In the genomic region with DNA sequence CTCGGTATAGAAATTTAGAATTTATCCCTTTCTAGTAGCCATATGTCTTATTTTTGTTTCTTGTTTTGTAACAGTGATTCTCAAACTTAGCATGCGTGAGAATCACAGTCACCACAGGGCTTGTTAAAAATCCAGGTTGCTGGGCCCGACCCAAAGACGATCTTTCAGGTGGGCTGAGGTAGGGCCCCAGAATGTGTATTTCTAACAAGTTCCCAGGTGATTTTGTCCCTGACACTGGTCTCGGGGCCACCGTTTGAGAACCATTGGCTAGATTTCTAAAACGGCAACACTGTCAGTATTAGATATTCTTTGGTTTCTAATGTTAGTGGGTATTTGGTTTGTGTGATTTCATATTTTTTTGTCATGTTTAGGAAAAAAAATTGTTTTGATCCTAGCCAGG, we compare ENCODE assay signal across 19 cellular contexts. TPM values are rescaled to one million over a fixed set of nuclear protein-coding genes. Genes with fewer than 3 reads are reported as not detected.
DNase-seq lines count a peak whose midpoint lies in the region; ATAC-seq, FAIRE-seq and TF ChIP-seq lines count a peak whose summit lies in the region.
"Had no signal": no experiment of that assay in that cellular context is flagged by ENCODE, and none has a peak within 500 bp of the region (broad histone marks: within the 10 kb centered on the region; RNA-seq: fewer than 3 reads in every experiment).

No MANE protein-coding gene starts in this region.

- no peak for ATAC-seq in WTC11
- ATAC-seq: HepG2 had no signal

- H3K9me3 ChIP-seq in HEK293 (ENCODE audit: control insufficient read depth, insufficient read depth, low read depth, low read length) (no peaks in the 10 kb centered on the region), H1 (ENCODE audit: insufficient read depth in 2 of 2, low read depth in 1 of 2, low read length in 1 of 2) (no peaks in the 10 kb centered on the region), trophoblast cell (ENCODE audit: insufficient read depth, low read depth, low read length) (no peaks in the 10 kb centered on the region)
- H3K9me3 ChIP-seq: BE2C had no signal

- peaks cover 5 to 37% of the 10 kb centered on the region in 2 experiments; a peak in 2 of 3 replicates for H3K36me3 ChIP-seq in HEK293 (ENCODE audit: control insufficient read depth in 2 of 2, insufficient read depth in 1 of 2, low read length in 2 of 2)
- H3K36me3 ChIP-seq in H1 (ENCODE audit: control insufficient read depth in 2 of 4, insufficient read depth in 4 of 4, low read length in 3 of 4): peaks cover 3 to 47% (median 17%) of the 10 kb centered on the region in 4 experiments
- peaks cover 14 to 15% of the 10 kb centered on the region in 2 experiments for H3K36me3 ChIP-seq in trophoblast cell (ENCODE audit: control insufficient read depth in 1 of 2, insufficient read depth in 2 of 2, low read length in 2 of 2)

- no peak overlapping the region for H2BK15ac ChIP-seq in H1 (ENCODE audit: low read length)

- TF ChIP-seq CTCF in HEK293 (tag by site-specific recombination; IDR thresholded peaks at IDR 0.05) (no peak), WTC11 (IDR thresholded peaks at IDR 0.05) (no peak), H1 (IDR thresholded peaks at IDR 0.05; ENCODE audit: control extremely low read depth in 1 of 3, insufficient read depth in 1 of 3, low read depth in 1 of 3, low read length in 3 of 3) (no peak), dorsolateral prefrontal cortex (IDR thresholded peaks at IDR 0.05 in 54 of 56, conservative IDR thresholded peaks at IDR 0.05 in 2 of 56; ENCODE audit: low read depth in 1 of 56, partially characterized antibody in 56 of 56) (no peak), coronary artery (IDR thresholded peaks at IDR 0.05) (no peak)

- peaks cover 4 to 34% of the 10 kb centered on the region in 2 experiments; a peak in 3 of 4 replicates for H3K79me2 ChIP-seq in H1 (ENCODE audit: control insufficient read depth in 1 of 2, insufficient read depth in 2 of 2, low read length in 2 of 2)
- H3K79me2 ChIP-seq in trophoblast cell (ENCODE audit: control insufficient read depth, insufficient read depth, low read length, poor library complexity): peaks cover 3% of the 10 kb centered on the region

- H4K8ac ChIP-seq in H1 (ENCODE audit: extremely low read depth, insufficient read depth, low read length) (no peak overlapping the region), trophoblast cell (ENCODE audit: low read depth, low read length) (peak overlapping the region; percentile 38)

- H3K18ac ChIP-seq in H1 (ENCODE audit: extremely low read depth, low read length) (no peak overlapping the region), trophoblast cell (ENCODE audit: low read length) (peak overlapping the region; percentile 59)

- no peaks in the 10 kb centered on the region for H3K9me3 Mint-ChIP-seq in WTC11
- H3K9me3 Mint-ChIP-seq: CD4-positive, CD25-positive, alpha-beta regulatory T cell; CD8-positive, alpha-beta memory T cell; H9; IgD-negative memory B cell had no signal

- H3K4ac ChIP-seq in H1 (replicated peaks; ENCODE audit: insufficient read length, low read depth, low read length) (no peak overlapping the region), trophoblast cell (ENCODE audit: low read depth, low read length) (no peak overlapping the region)

- H3K4me1 Mint-ChIP-seq in WTC11: peaks cover 27% of the 10 kb centered on the region

- H3K4me3 ChIP-seq in HEK293 (ENCODE audit: low read depth, low read length) (no peak overlapping the region), H1 (ENCODE audit: extremely low read depth in 1 of 4, insufficient read depth in 2 of 4, low read depth in 3 of 4, low read length in 4 of 4) (no peak overlapping the region), trophoblast cell (ENCODE audit: low read depth, low read length) (no peak overlapping the region), dorsolateral prefrontal cortex (no peak overlapping the region), coronary artery (no peak overlapping the region)

- H2AK5ac ChIP-seq in H1 (ENCODE audit: low read depth, low read length) (no peak overlapping the region), trophoblast cell (ENCODE audit: low read length) (no peak overlapping the region)

- no peak overlapping the region for H3K4me2 ChIP-seq in H1 (ENCODE audit: insufficient read depth in 1 of 2, low read depth in 2 of 2, low read length in 2 of 2)
- H3K4me2 ChIP-seq in trophoblast cell (ENCODE audit: low read length): no peak overlapping the region

- no peak overlapping the region for H2AFZ ChIP-seq in H1 (ENCODE audit: low read length)
- H2AFZ ChIP-seq in trophoblast cell (ENCODE audit: insufficient read depth, low read length, poor library complexity): no peak overlapping the region

- DNase-seq in WTC11 (ENCODE audit: low spot score) (no peak), H1 (ENCODE audit: low read depth in 1 of 2, low spot score in 2 of 2) (no peak), trophoblast cell (no peak), dorsolateral prefrontal cortex (no peak), coronary artery (ENCODE audit: low spot score) (no peak), DMS 273 treated with DMSO at 0.1 percent for 48 hours (lab: John Stamatoyannopoulos, UW) (no peak)
- DNase-seq: ACHN; BE2C; C1 segment of cervical spinal cord; CD4-positive, CD25-positive, alpha-beta regulatory T cell; CD8-positive, alpha-beta memory T cell; COR-L47; GOT3; H9 had no signal

- no peaks in the 10 kb centered on the region for H3K27me3 Mint-ChIP-seq in WTC11 (ENCODE audit: low read depth)
- H3K27me3 Mint-ChIP-seq: CD4-positive, CD25-positive, alpha-beta regulatory T cell; CD8-positive, alpha-beta memory T cell; IgD-negative memory B cell had no signal

- no peak overlapping the region for H2BK20ac ChIP-seq in H1 (ENCODE audit: low read length)

- H3K23ac ChIP-seq in H1 (ENCODE audit: insufficient read length): no peak overlapping the region
- no peak overlapping the region for H3K23ac ChIP-seq in trophoblast cell (ENCODE audit: low read length)

- H2BK5ac ChIP-seq in H1 (ENCODE audit: low read depth, low read length): no peak overlapping the region
- no peak overlapping the region for H2BK5ac ChIP-seq in trophoblast cell (ENCODE audit: low read depth, low read length, poor library complexity)

- H3K9ac ChIP-seq in H1 (replicated peaks in 1 of 4; ENCODE audit: extremely low read depth in 1 of 4, low read depth in 3 of 4, low read length in 3 of 4): no peak overlapping the region
- no peak overlapping the region for H3K9ac ChIP-seq in trophoblast cell (ENCODE audit: low read length)

- 93% methylated on average over 7 of the region's 7 CpGs; no CpG with 5 or more reads in 1 of the 2 experiments for WGBS in H1 (ENCODE audit: extremely low coverage in 1 of 2, insufficient coverage in 1 of 2, insufficient read length in 1 of 2, insufficient replicate concordance in 2 of 2, low coverage in 1 of 2, low lambda C conversion rate in 2 of 2, missing lambda C conversion rate in 1 of 2), 2 experiments
- WGBS in trophoblast cell (ENCODE audit: extremely low coverage, insufficient coverage, insufficient read length): no CpG with 5 or more reads among the region's 7 CpGs

- H3K4me3 Mint-ChIP-seq in WTC11: no peak overlapping the region
- H3K4me3 Mint-ChIP-seq: CD4-positive, CD25-positive, alpha-beta regulatory T cell; CD8-positive, alpha-beta memory T cell; H9; IgD-negative memory B cell had no signal

- no peak overlapping the region for H3K27ac ChIP-seq in HEK293 (ENCODE audit: extremely low read depth, low read depth, low read length)
- H3K27ac ChIP-seq in H1 (ENCODE audit: low read depth, low read length): no peak overlapping the region
- H3K27ac ChIP-seq in trophoblast cell (ENCODE audit: low read depth, low read length): no peak overlapping the region
- H3K27ac ChIP-seq in dorsolateral prefrontal cortex: peak overlapping the region in 1 of 59 donors; percentile 46
- no peak overlapping the region for H3K27ac ChIP-seq in coronary artery

- H3K79me1 ChIP-seq in H1 (ENCODE audit: low read depth, low read length): peaks cover 3% of the 10 kb centered on the region; the same call in 1 of the 2 replicates
- H3K79me1 ChIP-seq in trophoblast cell (ENCODE audit: low read length): peaks cover 5% of the 10 kb centered on the region

- intact Hi-C loops in dorsolateral prefrontal cortex (cut with DNase I): no loop called here

- CTCF ChIA-PET in HEK293 (lab: Yijun Ruan, JAX): interaction anchor here (1.5 kb wide), 1 partner anchor 19 kb away, joined by 3 read pairs; no protein-coding TSS in a partner anchor
- CTCF ChIA-PET in WTC11 (lab: Charles Lee): interaction anchor here (1.0 kb wide), 1 partner anchor 10 kb away, joined by 3 read pairs; a partner anchor contains a TSS
- CTCF ChIA-PET in H1 (lab: Charles Lee; ENCODE audit: partially characterized antibody): interaction anchor here (3.3 kb wide), 1 partner anchor 429 kb away, joined by 27 read pairs; no protein-coding TSS in a partner anchor

- H4K12ac ChIP-seq in trophoblast cell (ENCODE audit: low read depth, low read length): peak overlapping the region; percentile 43

- no peak for TF ChIP-seq POLR2A in H1 (IDR thresholded peaks at IDR 0.05; ENCODE audit: control extremely low read depth in 1 of 2, low read depth in 2 of 2, low read length in 2 of 2)

- no peak overlapping the region for H3K14ac ChIP-seq in H1 (ENCODE audit: insufficient read length)
- no peak overlapping the region for H3K14ac ChIP-seq in trophoblast cell (ENCODE audit: low read length)

- FAIRE-seq in H1 (lab: Jason Lieb, UNC): no peak
- FAIRE-seq: GM12892, GM18507, HepG2 had no signal

- POLR2A ChIA-PET in HEK293 (lab: Yijun Ruan, JAX) (no interaction called here), WTC11 (lab: Charles Lee) (no interaction called here), H1 (lab: Charles Lee; ENCODE audit: partially characterized antibody) (no interaction called here)

- H3K56ac ChIP-seq in H1 (replicated peaks; ENCODE audit: insufficient read length, low read depth, low read length): no peak overlapping the region

- H3K4me1 ChIP-seq in HEK293 (ENCODE audit: control insufficient read depth, insufficient read depth, low read length) (no peaks in the 10 kb centered on the region), H1 (replicated peaks in 1 of 4; ENCODE audit: control insufficient read depth in 3 of 4, insufficient read depth in 4 of 4, low read length in 3 of 4) (peaks cover 0 to 9% (median 8%) of the 10 kb centered on the region in 4 experiments; a peak in 5 of 7 replicates), trophoblast cell (ENCODE audit: control insufficient read depth in 1 of 2, insufficient read depth in 2 of 2, low read length in 2 of 2) (peaks cover 6 to 11% of the 10 kb centered on the region in 2 experiments)
- H3K4me1 ChIP-seq: BE2C had no signal

- no peak overlapping the region for H4K5ac ChIP-seq in H1 (ENCODE audit: insufficient read length, low read depth, low read length)

- H3K27ac Mint-ChIP-seq in WTC11: peak overlapping the region; percentile 63; the same call in 1 of the 2 replicates
- H3K27ac Mint-ChIP-seq: IgD-negative memory B cell had no signal

- H3K23me2 ChIP-seq in H1 (ENCODE audit: low read depth, low read length): no peaks in the 10 kb centered on the region

- TF ChIP-seq EP300 in H1 (IDR thresholded peaks at IDR 0.05; ENCODE audit: borderline replicate concordance in 1 of 2, low read depth in 2 of 2, low read length in 2 of 2): no peak

- H3K36me3 Mint-ChIP-seq in WTC11: peaks cover 27% of the 10 kb centered on the region
- H3K36me3 Mint-ChIP-seq: IgD-negative memory B cell had no signal

- H2BK12ac ChIP-seq in H1 (ENCODE audit: low read depth, low read length) (no peak overlapping the region), trophoblast cell (ENCODE audit: low read length) (peak overlapping the region; percentile 64)

- H3K27me3 ChIP-seq in H1 (replicated peaks in 1 of 4; ENCODE audit: control insufficient read depth in 3 of 4, extremely low read depth in 1 of 4, insufficient read depth in 3 of 4, low read length in 3 of 4) (no peaks in the 10 kb centered on the region), trophoblast cell (ENCODE audit: insufficient read depth, low read length) (no peaks in the 10 kb centered on the region), dorsolateral prefrontal cortex (no peaks in the 10 kb centered on the region)
- H3K27me3 ChIP-seq: BE2C had no signal

- no peak overlapping the region for H2BK120ac ChIP-seq in H1 (replicated peaks; ENCODE audit: low read depth, low read length)
- no peak overlapping the region for H2BK120ac ChIP-seq in trophoblast cell (ENCODE audit: insufficient read depth, low read length, poor library complexity)

- no peak overlapping the region for H4K91ac ChIP-seq in H1 (replicated peaks; ENCODE audit: insufficient read length, low read length)
- peak overlapping the region; percentile 14 for H4K91ac ChIP-seq in trophoblast cell (ENCODE audit: low read depth, low read length)

- H4K20me1 ChIP-seq in H1 (replicated peaks in 1 of 2; ENCODE audit: control insufficient read depth in 1 of 2, insufficient read depth in 2 of 2, low read length in 2 of 2): peaks cover 0 to 6% of the 10 kb centered on the region in 2 experiments

- no peak for TF ChIP-seq RAD21 in H1 (IDR thresholded peaks at IDR 0.05 in 1 of 2, conservative IDR thresholded peaks at IDR 0.05 in 1 of 2; ENCODE audit: low read depth in 2 of 2, low read length in 2 of 2)

RNA-seq across cellular contexts. Expression of a gene that starts 9.9 kb away (rescaled TPM):
- total RNA-seq in WTC11 (2021) (90.1 to 94.4 TPM (median 90.5 TPM) in 3 replicates), dorsolateral prefrontal cortex (10 to 100 TPM; 12.0 to 56.7 (median 33.2) TPM)
- total RNA-seq in H1 (2021; fragmentation: NEBNext Ultra II Directional; extraction: Animal tissue kit (Norgen Biotek cat#: 25700)): 85.5 and 96.8 TPM in 2 replicates
- 15.3 and 41.9 TPM in 2 replicates for polyA plus RNA-seq in H1 (2011; rRNA removed)
- polyA plus RNA-seq in H1 (2011; cell fraction: cytosol; rRNA removed): 115 TPM
- polyA plus RNA-seq in H1 (2011; cell fraction: nucleus; rRNA removed): 6.7 TPM
- polyA plus RNA-seq in H1 (2012, experiment 1 of 2): 76.4 to 133 TPM (median 107 TPM) in 4 replicates
- 171 TPM for polyA plus RNA-seq in H1 (2012, experiment 2 of 2)
- 250 TPM for polyA plus RNA-seq in H1 (2013, experiment 1 of 2)
- polyA plus RNA-seq in H1 (2013, experiment 2 of 2): 257 TPM
- polyA minus RNA-seq in H1 (2011; rRNA and poly(A)+ RNA removed): 6.9 and 7.5 TPM in 2 replicates
- 15.0 TPM for polyA minus RNA-seq in H1 (2011; cell fraction: cytosol; rRNA and poly(A)+ RNA removed)
- 19.6 TPM for polyA minus RNA-seq in H1 (2011; cell fraction: nucleus; rRNA and poly(A)+ RNA removed)
- 157 and 160 TPM in 2 replicates for polyA plus RNA-seq in trophoblast cell (2013)

RNA-seq across cellular contexts. Expression of a gene that starts 44.0 kb away (rescaled TPM):
- not detected in 3 replicates for total RNA-seq in WTC11 (2021)
- not detected in 2 replicates for total RNA-seq in H1 (2021; fragmentation: NEBNext Ultra II Directional; extraction: Animal tissue kit (Norgen Biotek cat#: 25700))
- polyA plus RNA-seq in H1 (2011; rRNA removed): 0.08 TPM in 1 of 2 replicates, not detected in the other
- 0.03 TPM for polyA plus RNA-seq in H1 (2011; cell fraction: cytosol; rRNA removed)
- polyA plus RNA-seq in H1 (2011; cell fraction: nucleus; rRNA removed): not detected
- 0.09 TPM in 1 of 4 replicates, not detected in the others for polyA plus RNA-seq in H1 (2012, experiment 1 of 2)
- not detected for polyA plus RNA-seq in H1 (2012, experiment 2 of 2)
- polyA plus RNA-seq in H1 (2013, experiment 1 of 2): 0.04 TPM
- polyA plus RNA-seq in H1 (2013, experiment 2 of 2): 0.15 TPM
- 0.93 TPM in 1 of 2 replicates, not detected in the other for polyA minus RNA-seq in H1 (2011; rRNA and poly(A)+ RNA removed)
- polyA minus RNA-seq in H1 (2011; cell fraction: cytosol; rRNA and poly(A)+ RNA removed): not detected
- not detected for polyA minus RNA-seq in H1 (2011; cell fraction: nucleus; rRNA and poly(A)+ RNA removed)
- polyA plus RNA-seq in trophoblast cell (2013): 4.6 and 4.7 TPM in 2 replicates
- 1 to 10 TPM in 44 of 120 experiments, under 1 TPM in 48, not detected in 28; 0.15 to 3.5 (median 0.94) TPM for total RNA-seq in dorsolateral prefrontal cortex
- total RNA-seq: H9 had no signal
- polyA plus RNA-seq: IgD-negative memory B cell had no signal
